Comparison of ENCODE assay signal across 10 cellular contexts in the genomic region with DNA sequence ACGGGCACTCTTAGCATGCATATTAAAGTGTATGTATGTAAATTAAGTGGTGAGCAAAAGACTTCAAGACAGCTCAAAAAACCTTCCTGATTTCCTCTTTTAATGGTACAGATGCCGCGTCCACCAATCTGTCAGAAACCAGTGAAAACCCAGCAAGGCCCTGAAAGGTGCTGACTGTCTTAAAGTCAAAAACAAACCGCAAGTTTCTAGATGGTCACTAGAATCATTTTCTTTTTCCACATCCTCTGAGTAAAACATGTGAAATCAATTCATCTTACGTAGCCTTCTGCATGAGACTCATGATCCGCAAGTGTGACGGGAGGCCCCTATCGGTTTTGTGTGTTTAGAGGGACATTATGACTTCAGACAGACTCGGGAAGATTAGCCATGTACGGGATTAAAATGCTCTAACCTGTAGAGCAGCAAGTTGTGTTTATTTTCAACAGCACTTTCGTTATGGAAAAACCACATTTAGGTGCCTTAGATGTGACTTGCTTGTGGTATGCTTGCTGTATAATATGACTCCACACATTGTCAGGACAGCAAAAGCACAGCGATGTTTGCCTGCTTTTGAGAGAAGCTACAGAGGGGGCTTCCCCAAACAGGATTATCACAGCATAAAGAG.
DNase-seq lines count a peak whose midpoint lies in the region; ATAC-seq lines count a peak whose summit lies in the region.
"Had no signal": no experiment of that assay in that cellular context is flagged by ENCODE, and none has a peak within 500 bp of the region (broad histone marks: within the 10 kb centered on the region; RNA-seq: fewer than 3 reads in every experiment).

No MANE protein-coding gene starts in this region.

- peaks cover 7% of the 10 kb centered on the region for H3K36me3 Mint-ChIP-seq in activated naive CD8-positive, alpha-beta T cell

- ATAC-seq in GM18517 (IDR thresholded peaks at IDR 0.05; ENCODE audit: unreplicated experiment), result peak; percentile 98
- ATAC-seq in GM21367 (IDR thresholded peaks at IDR 0.05; ENCODE audit: unreplicated experiment), result peak; percentile 95
- peak; percentile 90 for ATAC-seq in HG03139 (IDR thresholded peaks at IDR 0.05; ENCODE audit: unreplicated experiment)

- no peaks in the 10 kb centered on the region for H3K9me3 Mint-ChIP-seq in activated naive CD8-positive, alpha-beta T cell (ENCODE audit: low read depth)
- H3K9me3 Mint-ChIP-seq: central memory CD8-positive, alpha-beta T cell had no signal

- no peaks in the 10 kb centered on the region for H3K27me3 Mint-ChIP-seq in activated naive CD8-positive, alpha-beta T cell
- H3K27me3 Mint-ChIP-seq: central memory CD8-positive, alpha-beta T cell had no signal

- no peak for DNase-seq in SW480 (ENCODE audit: low spot score)
- DNase-seq in amniotic stem cell (lab: John Stamatoyannopoulos, UW), result no peak
- DNase-seq in DMS53 (lab: John Stamatoyannopoulos, UW), result no peak
- DNase-seq in DMS53 treated with DMSO at 0.1 percent for 48 hours (lab: John Stamatoyannopoulos, UW; ENCODE audit: unreplicated experiment), result no peak
- DNase-seq: ovary had no signal

- peaks cover 22% of the 10 kb centered on the region for H3K4me1 Mint-ChIP-seq in activated naive CD8-positive, alpha-beta T cell (ENCODE audit: low read depth)

- H3K4me3 Mint-ChIP-seq in activated naive CD8-positive, alpha-beta T cell, result no peak overlapping the region
- H3K4me3 Mint-ChIP-seq: central memory CD8-positive, alpha-beta T cell had no signal

- H3K27ac Mint-ChIP-seq in activated naive CD8-positive, alpha-beta T cell, result peak overlapping the region; percentile 22
